Comparison of ENCODE assay signal across 8 cellular contexts in the genomic region with DNA sequence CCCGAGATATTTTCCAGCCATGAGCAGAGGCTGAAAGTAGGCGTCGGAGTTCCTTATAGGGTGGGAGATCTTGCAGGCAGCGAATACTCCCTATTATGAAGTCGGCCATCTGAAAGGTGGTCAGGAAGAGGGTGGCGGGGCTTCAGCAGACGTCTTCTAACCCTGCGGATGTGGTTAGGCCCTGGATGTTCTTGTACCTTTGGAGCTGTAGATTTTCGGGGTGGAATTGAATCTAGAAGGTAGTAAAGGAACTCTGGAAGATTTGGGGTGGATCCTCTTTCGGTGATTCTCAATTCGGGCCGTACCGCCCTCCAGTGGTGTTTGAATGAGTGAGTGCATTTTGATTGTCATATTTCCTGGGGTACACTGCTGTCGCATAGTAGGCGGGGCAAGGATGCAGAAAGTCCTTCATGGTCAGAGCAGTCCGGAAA. TPM values are rescaled to one million over a fixed set of nuclear protein-coding genes. Genes with fewer than 3 reads are reported as not detected.
DNase-seq lines count a peak whose midpoint lies in the region; ATAC-seq, FAIRE-seq and TF ChIP-seq lines count a peak whose summit lies in the region.

No MANE protein-coding gene starts in this region.

- H3K9me1 ChIP-seq in K562 (ENCODE audit: control insufficient read depth, insufficient read depth, low read length): no peaks in the 10 kb centered on the region

- no peaks in the 10 kb centered on the region for H3F3A ChIP-seq in smooth muscle cell (ENCODE audit: low read depth)

- H3K27ac ChIP-seq in 22Rv1 (peak overlapping the region; percentile 87), K562 (ENCODE audit: extremely low read depth, low read depth, low read length) (peak overlapping the region; percentile 94), smooth muscle cell (ENCODE audit: low read depth) (peak overlapping the region; percentile 97)

- H3K9me3 ChIP-seq in K562 (replicated peaks; ENCODE audit: control insufficient read depth, insufficient read depth, low read depth, low read length) (no peaks in the 10 kb centered on the region), iPS-18c (ENCODE audit: control insufficient read depth, insufficient read depth, low read length) (no peaks in the 10 kb centered on the region), smooth muscle cell (replicated peaks; ENCODE audit: low read depth) (no peaks in the 10 kb centered on the region)

- no TSS peak for BruUV-seq in K562 (replicated peaks; lab: Mats Ljungman, UMichigan)

- DNase-seq in NCI-H187 (lab: John Stamatoyannopoulos, UW) (peak; percentile 46 to 86), T1000 (lab: John Stamatoyannopoulos, UW) (peak; percentile 1), K562 (ENCODE audit: extremely low read depth in 1 of 4, low spot score in 3 of 4) (peak; percentile 80 to 94 (median 86)), smooth muscle cell (lab: John Stamatoyannopoulos, UW; ENCODE audit: unreplicated experiment) (peak; percentile 28)

- H3K4me3 ChIP-seq in K562: peak overlapping the region; percentile 63
- H3K4me3 ChIP-seq in iPS-18c (ENCODE audit: insufficient read depth, low read depth, low read length): peak overlapping the region; percentile 93
- peak overlapping the region; percentile 71 for H3K4me3 ChIP-seq in smooth muscle cell

- POLR2A ChIA-PET in K562 (lab: Yijun Ruan, JAX): interaction anchor here (0.5 to 1.4 kb wide), 6 partner anchors 11 to 401 kb away, joined by 3 to 6 read pairs (median 3); a partner anchor contains a TSS

- peaks cover 29% of the 10 kb centered on the region for H3K36me3 ChIP-seq in K562 (ENCODE audit: control insufficient read depth, insufficient read depth, low read length)
- no peaks in the 10 kb centered on the region for H3K36me3 ChIP-seq in smooth muscle cell (ENCODE audit: low read depth)

- peak; percentile 82 for TF ChIP-seq CTCF in 22Rv1 (IDR thresholded peaks at IDR 0.05)
- TF ChIP-seq CTCF in K562 (IDR thresholded peaks at IDR 0.05 in 2 of 3, conservative IDR thresholded peaks at IDR 0.05 in 1 of 3; ENCODE audit: insufficient read depth in 2 of 3, low read depth in 1 of 3, low read length in 3 of 3): peak; percentile 87 to 94 (median 89)
- TF ChIP-seq CTCF in smooth muscle cell (IDR thresholded peaks at IDR 0.05; ENCODE audit: borderline replicate concordance, insufficient read depth, poor library complexity, severe bottlenecking): peak; percentile 48

- TF ChIP-seq RAD21 in K562 (CRISPR knock-in tag; conservative IDR thresholded peaks at IDR 0.05 in 1 of 2, IDR thresholded peaks at IDR 0.05 in 1 of 2): peak; percentile 86 to 93

- H3K4me1 ChIP-seq in K562 (replicated peaks in 1 of 2; ENCODE audit: control insufficient read depth in 2 of 2, insufficient read depth in 2 of 2, low read length in 2 of 2) (peaks cover 4 to 8% of the 10 kb centered on the region in 2 experiments), smooth muscle cell (ENCODE audit: low read depth) (peaks cover 6% of the 10 kb centered on the region)

- peak; percentile 83 for FAIRE-seq in K562 (lab: Jason Lieb, UNC)

- in situ Hi-C loops in K562 (cut with MboI): loop anchor here (5.0 kb wide), 1 partner anchor 41 kb away; no protein-coding TSS in a partner anchor

- intact Hi-C loops in K562 (cut with micrococcal nuclease): loop anchor here (1.0 kb wide), 3 partner anchors 46 to 277 kb away; no protein-coding TSS in a partner anchor

- peaks cover 55% of the 10 kb centered on the region for H3K79me2 ChIP-seq in K562 (ENCODE audit: control insufficient read depth, insufficient read depth, low read length)
- peaks cover 49% of the 10 kb centered on the region for H3K79me2 ChIP-seq in smooth muscle cell (ENCODE audit: low read depth)

- ATAC-seq in GM18502 (IDR thresholded peaks at IDR 0.05; ENCODE audit: poor library complexity, unreplicated experiment): peak; percentile 78
- ATAC-seq in HG02970 (IDR thresholded peaks at IDR 0.05; ENCODE audit: low FRiP score, unreplicated experiment): peak; percentile 60
- ATAC-seq in K562: peak; percentile 90

- peak; percentile 56 for TF ChIP-seq POLR2A in K562 (conservative IDR thresholded peaks at IDR 0.05)

- H4K20me1 ChIP-seq in K562 (replicated peaks; ENCODE audit: control insufficient read depth, insufficient read depth, low read length): peaks cover 8% of the 10 kb centered on the region
- H4K20me1 ChIP-seq in smooth muscle cell (ENCODE audit: low read depth): peaks cover 10% of the 10 kb centered on the region

- peak overlapping the region; percentile 96 to 99 for H3K9ac ChIP-seq in K562 (ENCODE audit: insufficient read depth in 1 of 2, low read depth in 2 of 2, low read length in 2 of 2)
- H3K9ac ChIP-seq in smooth muscle cell (ENCODE audit: low read depth): peak overlapping the region; percentile 97

- TF ChIP-seq EP300 in K562 (IDR thresholded peaks at IDR 0.05; ENCODE audit: low read length): no peak; the same call in 1 of the 2 replicates

- 1% methylated on average over 16 of the region's 16 CpGs for WGBS in K562 (ENCODE audit: insufficient coverage, low coverage, missing lambda C conversion rate)
- WGBS in smooth muscle cell (ENCODE audit: low lambda C conversion rate): 1% methylated on average over 16 of the region's 16 CpGs

- CTCF ChIA-PET in K562 (lab: Yijun Ruan, JAX; ENCODE audit: low intra/inter-chr PET ratio): interaction anchor here (1.5 to 3.6 kb wide), 5 partner anchors 46 to 284 kb away, joined by 7 to 37 read pairs (median 23); a partner anchor contains a TSS

- H2AFZ ChIP-seq in K562 (ENCODE audit: low read depth, low read length) (peak overlapping the region; percentile 100), smooth muscle cell (ENCODE audit: low read depth) (peak overlapping the region; percentile 97)

- H3K27me3 ChIP-seq in K562 (ENCODE audit: control insufficient read depth in 2 of 2, insufficient read depth in 2 of 2, low read length in 2 of 2): no peaks in the 10 kb centered on the region; a peak in 1 of 5 replicates
- H3K27me3 ChIP-seq in smooth muscle cell (ENCODE audit: low read depth): no peaks in the 10 kb centered on the region

- H3K4me2 ChIP-seq in K562 (ENCODE audit: insufficient read depth, low read length) (peak overlapping the region; percentile 93), smooth muscle cell (peak overlapping the region; percentile 87)

TF ChIP-seq in K562, 482 proteins besides CTCF, POLR2A, EP300 and RAD21 (continues in another document):
- TF ChIP-seq FOXP1 (CRISPR knock-in tag; IDR thresholded peaks at IDR 0.05): no peak; the same call in 1 of the 2 replicates
- TF ChIP-seq MAFG (tag; conservative IDR thresholded peaks at IDR 0.05): no peak
- TF ChIP-seq ARID2 (IDR thresholded peaks at IDR 0.05): peak; percentile 80
- TF ChIP-seq NEUROD1 (IDR thresholded peaks at IDR 0.05; ENCODE audit: borderline replicate concordance, low read depth, low read length, partially characterized antibody): no peak
- TF ChIP-seq BHLHE40 (IDR thresholded peaks at IDR 0.05; ENCODE audit: low read length): 0 out of 2 replicates have a peak, but pooled peaks have one; percentile 3
- peak; percentile 19; the same call in 1 of the 2 replicates for TF ChIP-seq SMARCA4 (IDR thresholded peaks at IDR 0.05)

RNA-seq across cellular contexts. Expression of a gene that starts 0.6 kb away (rescaled TPM):
- 153 and 257 TPM in 2 replicates for total RNA-seq in K562 (2011; cell fraction: chromatin; rRNA removed; ENCODE audit: low replicate concordance)
- total RNA-seq in K562 (2011; cell fraction: nucleolus; rRNA removed): 115 and 121 TPM in 2 replicates
- total RNA-seq in K562 (2011; cell fraction: nucleoplasm; rRNA removed): 137 and 140 TPM in 2 replicates
- total RNA-seq in K562 (2014; rRNA removed) (158 and 190 TPM in 2 replicates), K562 (2014; rRNA removed; fragmentation: Illumina TruSeq; extraction: Trizol) (234 and 257 TPM in 2 replicates), K562 (2015; rRNA removed; fragmentation: Illumina TruSeq; extraction: Trizol) (224 and 249 TPM in 2 replicates), K562 (2021) (221 and 223 TPM in 2 replicates), smooth muscle cell (51.9 and 69.6 TPM in 2 replicates)
- polyA plus RNA-seq in K562 (2011; rRNA removed) (246 and 282 TPM in 2 replicates), K562 (2014; fragmentation: Illumina TruSeq; extraction: Trizol) (177 and 193 TPM in 2 replicates), K562 (2014; fragmentation: Nextera tagmentation; extraction: Ambion mirVana) (100 to 1,000 TPM; 101 to 182 TPM), K562 (2014; rRNA removed) (167 and 174 TPM in 2 replicates), smooth muscle cell (17.3 and 32.4 TPM in 2 replicates)
- 165 and 255 TPM in 2 replicates for polyA plus RNA-seq in K562 (2011; cell fraction: cytosol; rRNA removed)
- polyA plus RNA-seq in K562 (2011; cell fraction: nucleus; rRNA removed): 241 and 274 TPM in 2 replicates
- 96.9 and 118 TPM in 2 replicates for polyA plus RNA-seq in K562 (2012)
- polyA minus RNA-seq in K562 (2011; rRNA and poly(A)+ RNA removed): 496 and 535 TPM in 2 replicates
- polyA minus RNA-seq in K562 (2011; cell fraction: cytosol; rRNA and poly(A)+ RNA removed): 181 and 200 TPM in 2 replicates
- polyA minus RNA-seq in K562 (2011; cell fraction: nucleus; rRNA and poly(A)+ RNA removed): 130 and 268 TPM in 2 replicates

RNA-seq across cellular contexts. Expression of a gene that starts 48.5 kb away (rescaled TPM):
- 34.7 and 77.7 TPM in 2 replicates for total RNA-seq in K562 (2011; cell fraction: chromatin; rRNA removed; ENCODE audit: low replicate concordance)
- total RNA-seq in K562 (2011; cell fraction: nucleolus; rRNA removed): 11.2 and 14.3 TPM in 2 replicates
- total RNA-seq in K562 (2011; cell fraction: nucleoplasm; rRNA removed): 24.0 and 38.1 TPM in 2 replicates
- total RNA-seq in K562 (2014; rRNA removed) (12.9 and 15.4 TPM in 2 replicates), K562 (2014; rRNA removed; fragmentation: Illumina TruSeq; extraction: Trizol) (14.6 and 16.2 TPM in 2 replicates), K562 (2015; rRNA removed; fragmentation: Illumina TruSeq; extraction: Trizol) (15.5 and 17.1 TPM in 2 replicates), K562 (2021) (21.1 and 21.6 TPM in 2 replicates), smooth muscle cell (13.2 and 22.9 TPM in 2 replicates)
- polyA plus RNA-seq in K562 (2011; rRNA removed) (15.4 and 21.5 TPM in 2 replicates), K562 (2014; fragmentation: Illumina TruSeq; extraction: Trizol) (16.7 and 19.8 TPM in 2 replicates), K562 (2014; fragmentation: Nextera tagmentation; extraction: Ambion mirVana) (10 to 100 TPM; 12.6 to 24.1 TPM), K562 (2014; rRNA removed) (8.6 and 10.0 TPM in 2 replicates), smooth muscle cell (13.5 and 15.8 TPM in 2 replicates)
- polyA plus RNA-seq in K562 (2011; cell fraction: cytosol; rRNA removed): 9.1 and 15.4 TPM in 2 replicates
- polyA plus RNA-seq in K562 (2011; cell fraction: nucleus; rRNA removed): 22.9 and 31.3 TPM in 2 replicates
- polyA plus RNA-seq in K562 (2012): 12.5 and 13.2 TPM in 2 replicates
- polyA minus RNA-seq in K562 (2011; rRNA and poly(A)+ RNA removed): 27.1 and 39.5 TPM in 2 replicates
- 12.0 and 15.1 TPM in 2 replicates for polyA minus RNA-seq in K562 (2011; cell fraction: cytosol; rRNA and poly(A)+ RNA removed)
- 33.5 and 57.2 TPM in 2 replicates for polyA minus RNA-seq in K562 (2011; cell fraction: nucleus; rRNA and poly(A)+ RNA removed)

Comparison
In these comparisons a context has a peak if more than half of its experiments do, and no peak if none do; other contexts are left out.
1. Peak in every context shown above with its lines: DNase-seq, ATAC-seq, H3K4me3 ChIP-seq and H3K27ac ChIP-seq.
2. DNase-seq: peak in every context shown above with its lines; median percentile 86 in K562; 66 in NCI-H187; 28 in smooth muscle cell; 1 in T1000.